ENCODE assay signal across 11 cellular contexts in genomic region chr12:92431146-92431545, GRCh38.
DNase-seq lines count a peak whose midpoint lies in the region; ATAC-seq, FAIRE-seq and TF ChIP-seq lines count a peak whose summit lies in the region.
"Had no signal": no experiment of that assay in that cellular context is flagged by ENCODE, and none has a peak within 500 bp of the region (broad histone marks: within the 10 kb centered on the region; RNA-seq: fewer than 3 reads in every experiment).

No MANE protein-coding gene starts in this region.

- no peak overlapping the region for H2AFZ ChIP-seq in neural progenitor cell (replicated peaks)

- FAIRE-seq in frontal cortex (lab: Jason Lieb, UNC) = no peak

- no peak overlapping the region for H3K4me3 Mint-ChIP-seq in activated CD4-positive, alpha-beta T cell treated with anti-CD3 and anti-CD28 coated beads, Interleukin-2, amount 10 ng/mL, durations not matched to agents 24 days and 14 days
- no peak overlapping the region for H3K4me3 Mint-ChIP-seq in neural progenitor cell

- no peak overlapping the region for H3K4me2 ChIP-seq in neural progenitor cell

- no peak for TF ChIP-seq EP300 in esophagus muscularis mucosa (IDR thresholded peaks at IDR 0.05)

- WGBS in esophagus muscularis mucosa = 76% methylated on average over 5 of the region's 5 CpGs

- no peaks in the 10 kb centered on the region for H3K4me1 ChIP-seq in neural progenitor cell
- H3K4me1 ChIP-seq in esophagus muscularis mucosa = no peaks in the 10 kb centered on the region

- DNase-seq in activated CD4-positive, alpha-beta T cell treated with anti-CD3 and anti-CD28 coated beads, Interleukin-2, amount 10 ng/mL, durations not matched to agents 24 days and 14 days = peak; percentile 63
- no peak for DNase-seq in activated CD4-positive, alpha-beta T cell treated with anti-CD3 and anti-CD28 coated beads for 1 hour
- DNase-seq in OCI-M1 (lab: John Stamatoyannopoulos, UW) (peak; percentile 45), neural progenitor cell (ENCODE audit: low spot score) (peak; percentile 6), DMS53 (lab: John Stamatoyannopoulos, UW) (no peak), frontal cortex (ENCODE audit: low spot score in 2 of 2) (no peak), esophagus muscularis mucosa (ENCODE audit: extremely low spot score) (no peak)
- DNase-seq: NCI-H526 treated with DMSO at 0.1 percent for 48 hours; stimulated activated CD4-positive, alpha-beta T cell treated with anti-CD3 and anti-CD28 coated beads, Interleukin-4, amount 100 ng/mL, for 4 hours had no signal

- no peak overlapping the region for H3K9ac ChIP-seq in neural progenitor cell

- no peak overlapping the region for H3K4me3 ChIP-seq in neural progenitor cell
- H3K4me3 ChIP-seq in esophagus muscularis mucosa = no peak overlapping the region
- H3K4me3 ChIP-seq: lung had no signal

- H3K27me3 Mint-ChIP-seq in activated CD4-positive, alpha-beta T cell treated with anti-CD3 and anti-CD28 coated beads, Interleukin-2, amount 10 ng/mL, durations not matched to agents 24 days and 14 days = no peaks in the 10 kb centered on the region
- peaks cover 2% of the 10 kb centered on the region for H3K27me3 Mint-ChIP-seq in neural progenitor cell (ENCODE audit: insufficient read depth, low read depth)

- no peak overlapping the region for H3K27ac Mint-ChIP-seq in activated CD4-positive, alpha-beta T cell treated with anti-CD3 and anti-CD28 coated beads, Interleukin-2, amount 10 ng/mL, durations not matched to agents 24 days and 14 days
- H3K27ac Mint-ChIP-seq in neural progenitor cell = no peak overlapping the region

- H3K9me3 Mint-ChIP-seq in activated CD4-positive, alpha-beta T cell treated with anti-CD3 and anti-CD28 coated beads, Interleukin-2, amount 10 ng/mL, durations not matched to agents 24 days and 14 days = peaks cover 25% of the 10 kb centered on the region
- peaks cover 2% of the 10 kb centered on the region for H3K9me3 Mint-ChIP-seq in neural progenitor cell

- H3K27ac ChIP-seq in neural progenitor cell (no peak overlapping the region), esophagus muscularis mucosa (replicated peaks in 1 of 4) (no peak overlapping the region)

- H3K9me3 ChIP-seq in neural progenitor cell (ENCODE audit: low read depth) = no peaks in the 10 kb centered on the region
- no peaks in the 10 kb centered on the region for H3K9me3 ChIP-seq in esophagus muscularis mucosa

- H3F3A ChIP-seq in neural progenitor cell (ENCODE audit: low read depth) = no peaks in the 10 kb centered on the region

- no peaks in the 10 kb centered on the region for H4K20me1 ChIP-seq in neural progenitor cell (ENCODE audit: low read depth)

- no peaks in the 10 kb centered on the region for H3K36me3 Mint-ChIP-seq in activated CD4-positive, alpha-beta T cell treated with anti-CD3 and anti-CD28 coated beads, Interleukin-2, amount 10 ng/mL, durations not matched to agents 24 days and 14 days (ENCODE audit: low read depth)
- no peaks in the 10 kb centered on the region for H3K36me3 Mint-ChIP-seq in neural progenitor cell

- TF ChIP-seq CTCF in neural progenitor cell (IDR thresholded peaks at IDR 0.05) = peak; percentile 6
- TF ChIP-seq CTCF in esophagus muscularis mucosa (IDR thresholded peaks at IDR 0.05) = no peak

- H3K4me1 Mint-ChIP-seq in activated CD4-positive, alpha-beta T cell treated with anti-CD3 and anti-CD28 coated beads, Interleukin-2, amount 10 ng/mL, durations not matched to agents 24 days and 14 days = peaks cover 22% of the 10 kb centered on the region
- H3K4me1 Mint-ChIP-seq in neural progenitor cell = peaks cover 7% of the 10 kb centered on the region

- intact Hi-C loops in activated CD4-positive, alpha-beta T cell treated with anti-CD3 and anti-CD28 coated beads, Interleukin-2, amount 10 ng/mL, durations not matched to agents 24 days and 14 days (cut with micrococcal nuclease) = no loop called here
- intact Hi-C loops in esophagus muscularis mucosa (cut with DNase I) = no loop called here

- peak; percentile 38 for ATAC-seq in HG02588 (IDR thresholded peaks at IDR 0.05; ENCODE audit: unreplicated experiment)

- H3K27me3 ChIP-seq in neural progenitor cell = no peaks in the 10 kb centered on the region
- H3K27me3 ChIP-seq in esophagus muscularis mucosa = no peaks in the 10 kb centered on the region

- no peaks in the 10 kb centered on the region for H3K79me2 ChIP-seq in neural progenitor cell (ENCODE audit: low read depth)

- no peaks in the 10 kb centered on the region for H3K36me3 ChIP-seq in neural progenitor cell
- H3K36me3 ChIP-seq in esophagus muscularis mucosa = no peaks in the 10 kb centered on the region

- TF ChIP-seq POLR2A in esophagus muscularis mucosa (IDR thresholded peaks at IDR 0.05; ENCODE audit: low read depth) = no peak

Comparison
In these comparisons a context has a peak if more than half of its experiments do, and no peak if none do; other contexts are left out.
1. DNase-seq: peak in activated CD4-positive, alpha-beta T cell treated with anti-CD3 and anti-CD28 coated beads, Interleukin-2, amount 10 ng/mL, durations not matched to agents 24 days and 14 days (single experiment), OCI-M1 (single experiment) and neural progenitor cell (single experiment); none in activated CD4-positive, alpha-beta T cell treated with anti-CD3 and anti-CD28 coated beads for 1 hour (single experiment), DMS53 (single experiment), frontal cortex (0 of 2) and esophagus muscularis mucosa (single experiment).